In genomic region chr5:19608434-19608833, GRCh38 we compare ENCODE assay signal across 10 cellular contexts.
A peak's percentile ranks its signal among the peaks of the same experiment; 100 is the strongest.
DNase-seq lines count a peak whose midpoint lies in the region; ATAC-seq and TF ChIP-seq lines count a peak whose summit lies in the region.
"Had no signal": no experiment of that assay in that cellular context is flagged by ENCODE, and none has a peak within 500 bp of the region (broad histone marks: within the 10 kb centered on the region; RNA-seq: fewer than 3 reads in every experiment).

No MANE protein-coding gene starts in this region.

- H3K9ac ChIP-seq in OCI-LY1 (ENCODE audit: low read length): no peak overlapping the region
- H3K9ac ChIP-seq: BLaER1 treated with 17β-estradiol and CSF1 and Interleukin-3, amounts not matched to agents 10 nM and 100 nM had no signal

- no peaks in the 10 kb centered on the region for H3K9me2 ChIP-seq in OCI-LY1 (ENCODE audit: low read depth, low read length)

- ATAC-seq in natural killer cell: no peak

- no peak overlapping the region for H3K4me2 ChIP-seq in OCI-LY1 (ENCODE audit: low read length)

- no peaks in the 10 kb centered on the region for H3F3A ChIP-seq in OCI-LY1 (ENCODE audit: insufficient read depth, low read length)

- H3K9me3 Mint-ChIP-seq in natural killer cell: peaks cover 8% of the 10 kb centered on the region in 2 donors

- no peaks in the 10 kb centered on the region for H3K4me1 Mint-ChIP-seq in natural killer cell

- H3K27me3 ChIP-seq in left ventricle myocardium inferior (ENCODE audit: low read depth) (no peaks in the 10 kb centered on the region), OCI-LY1 (ENCODE audit: insufficient read depth, low read length) (no peaks in the 10 kb centered on the region), right atrium auricular region (no peaks in the 10 kb centered on the region), ascending aorta (no peaks in the 10 kb centered on the region)
- H3K27me3 ChIP-seq: BLaER1 treated with 17β-estradiol and CSF1 and Interleukin-3, amounts not matched to agents 10 nM and 100 nM had no signal

- intact Hi-C loops in left ventricle myocardium inferior (cut with micrococcal nuclease) (no loop called here), cardiac septum (cut with DNase I) (no loop called here), natural killer cell (cut with micrococcal nuclease) (no loop called here), ascending aorta (cut with DNase I) (no loop called here)

- H3K4me3 ChIP-seq in left ventricle myocardium inferior (no peak overlapping the region), OCI-LY1 (ENCODE audit: low read depth, low read length, poor library complexity, severe bottlenecking) (no peak overlapping the region), epithelial cell of proximal tubule (ENCODE audit: low read depth, low read length) (no peak overlapping the region), right atrium auricular region (no peak overlapping the region), ascending aorta (no peak overlapping the region)
- H3K4me3 ChIP-seq: BLaER1 treated with 17β-estradiol and CSF1 and Interleukin-3, amounts not matched to agents 10 nM and 100 nM had no signal

- no peak overlapping the region for H2AFZ ChIP-seq in OCI-LY1 (ENCODE audit: low read length)

- H3K79me2 ChIP-seq in OCI-LY1 (ENCODE audit: insufficient read depth, low read length): no peaks in the 10 kb centered on the region

- peak; percentile 13 for TF ChIP-seq CTCF in left ventricle myocardium inferior (IDR thresholded peaks at IDR 0.05; ENCODE audit: borderline replicate concordance)
- TF ChIP-seq CTCF in OCI-LY1 (IDR thresholded peaks at IDR 0.05; ENCODE audit: low read length): peak; percentile 34
- TF ChIP-seq CTCF in epithelial cell of proximal tubule (conservative IDR thresholded peaks at IDR 0.05; ENCODE audit: low read depth, low read length): peak; percentile 39
- TF ChIP-seq CTCF in natural killer cell (IDR thresholded peaks at IDR 0.05): no peak
- peak in 1 of 2 donors; percentile 51 for TF ChIP-seq CTCF in right atrium auricular region (IDR thresholded peaks at IDR 0.05)
- no peak for TF ChIP-seq CTCF in ascending aorta (IDR thresholded peaks at IDR 0.05)

- no peaks in the 10 kb centered on the region for H3K9me3 ChIP-seq in left ventricle myocardium inferior (replicated peaks)
- no peaks in the 10 kb centered on the region for H3K9me3 ChIP-seq in OCI-LY1 (ENCODE audit: low read length)
- no peaks in the 10 kb centered on the region for H3K9me3 ChIP-seq in right atrium auricular region
- H3K9me3 ChIP-seq in ascending aorta: no peaks in the 10 kb centered on the region
- H3K9me3 ChIP-seq: BLaER1 treated with 17β-estradiol and CSF1 and Interleukin-3, amounts not matched to agents 10 nM and 100 nM had no signal

- no peak for DNase-seq in left ventricle myocardium inferior
- DNase-seq in cardiac septum (ENCODE audit: low spot score): no peak
- DNase-seq in epithelial cell of proximal tubule (ENCODE audit: low read depth): no peak
- DNase-seq in natural killer cell: no peak
- no peak for DNase-seq in right atrium auricular region (ENCODE audit: low spot score)
- DNase-seq in activated CD4-positive, alpha-beta T cell treated with anti-CD3 and anti-CD28 coated beads, Interleukin-2, amount 50 U/mL, for 48 hours: no peak
- DNase-seq in ascending aorta (ENCODE audit: low spot score in 2 of 2): no peak
- DNase-seq: amygdala had no signal

- no peak overlapping the region for H3K27ac Mint-ChIP-seq in natural killer cell

- H3K27ac ChIP-seq in left ventricle myocardium inferior (replicated peaks): no peak overlapping the region
- no peak overlapping the region for H3K27ac ChIP-seq in OCI-LY1 (ENCODE audit: low read depth, low read length, poor library complexity, severe bottlenecking)
- H3K27ac ChIP-seq in right atrium auricular region: no peak overlapping the region
- H3K27ac ChIP-seq in ascending aorta: no peak overlapping the region
- H3K27ac ChIP-seq: BLaER1 treated with 17β-estradiol and CSF1 and Interleukin-3, amounts not matched to agents 10 nM and 100 nM had no signal

- H3K36me3 Mint-ChIP-seq in natural killer cell: no peaks in the 10 kb centered on the region

- no peaks in the 10 kb centered on the region for H3K36me3 ChIP-seq in left ventricle myocardium inferior
- no peaks in the 10 kb centered on the region for H3K36me3 ChIP-seq in OCI-LY1 (ENCODE audit: insufficient read depth, low read length)
- H3K36me3 ChIP-seq in right atrium auricular region: no peaks in the 10 kb centered on the region
- no peaks in the 10 kb centered on the region for H3K36me3 ChIP-seq in ascending aorta
- H3K36me3 ChIP-seq: BLaER1 treated with 17β-estradiol and CSF1 and Interleukin-3, amounts not matched to agents 10 nM and 100 nM had no signal

- H3K4me3 Mint-ChIP-seq in natural killer cell: no peak overlapping the region

- no peaks in the 10 kb centered on the region for H4K20me1 ChIP-seq in OCI-LY1 (ENCODE audit: insufficient read depth, low read length)
- H4K20me1 ChIP-seq: BLaER1 treated with 17β-estradiol and CSF1 and Interleukin-3, amounts not matched to agents 10 nM and 100 nM had no signal

- H3K4me1 ChIP-seq in left ventricle myocardium inferior: no peaks in the 10 kb centered on the region
- no peaks in the 10 kb centered on the region for H3K4me1 ChIP-seq in OCI-LY1 (ENCODE audit: insufficient read depth, low read length, severe bottlenecking)
- H3K4me1 ChIP-seq in right atrium auricular region: no peaks in the 10 kb centered on the region
- H3K4me1 ChIP-seq in ascending aorta: no peaks in the 10 kb centered on the region

- H3K27me3 Mint-ChIP-seq in natural killer cell (ENCODE audit: low read depth in 2 of 2): no peaks in the 10 kb centered on the region

Comparison
In these comparisons a context has a peak if more than half of its experiments do, and no peak if none do; other contexts are left out.
1. CTCF ChIP-seq: peak in left ventricle myocardium inferior (single experiment), OCI-LY1 (single experiment) and epithelial cell of proximal tubule (single experiment); none in natural killer cell (single experiment) and ascending aorta (0 of 3).